ENCODE assay signal across 11 cellular contexts in the genomic region with DNA sequence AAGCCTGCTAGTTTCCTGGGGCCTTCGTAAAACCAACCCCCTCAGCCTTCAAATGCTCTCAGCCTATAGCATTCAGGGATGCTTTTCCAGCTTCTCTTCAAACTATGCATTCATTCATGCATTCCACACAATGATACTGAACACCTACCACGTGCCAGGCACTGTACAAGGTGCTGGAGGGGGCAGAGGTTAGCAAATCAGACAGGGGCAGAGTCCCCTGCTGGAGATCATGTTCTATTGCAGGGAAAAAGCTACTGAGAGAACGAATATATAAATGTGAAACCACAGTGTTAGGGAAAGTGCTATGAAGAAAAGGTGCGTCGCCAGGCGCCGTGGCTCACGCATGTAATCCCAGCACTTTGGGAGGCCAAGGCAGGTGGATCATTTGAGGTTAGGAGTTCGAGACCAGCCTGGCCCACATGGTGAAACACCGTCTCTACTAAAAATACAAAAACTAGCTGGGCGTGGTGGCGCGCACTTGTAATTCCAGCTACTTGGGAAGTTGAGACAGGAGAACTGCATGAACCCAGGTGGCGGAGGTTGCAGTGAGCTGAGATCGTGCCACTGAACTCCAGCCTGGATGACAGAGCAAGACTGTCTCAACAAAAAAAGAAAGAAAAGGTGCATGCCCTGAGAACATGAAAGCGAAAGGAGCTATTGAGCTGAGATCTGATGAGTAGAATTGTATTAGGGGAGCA.
"Had no signal": no experiment of that assay in that cellular context is flagged by ENCODE, and none has a peak within 500 bp of the region (broad histone marks: within the 10 kb centered on the region; RNA-seq: fewer than 3 reads in every experiment).

No MANE protein-coding gene starts in this region.

- H3K4me1 Mint-ChIP-seq: naive thymus-derived CD4-positive, alpha-beta T cell had no signal

- DNase-seq: activated CD4-positive, alpha-beta T cell treated with anti-CD3 and anti-CD28 coated beads for 4 hours; activated CD8-positive, alpha-beta T cell treated with anti-CD3 and anti-CD28 coated beads for 36 hours; activated naive CD4-positive, alpha-beta T cell treated with anti-CD3 and anti-CD28 coated beads for 36 hours; central memory CD4-positive, alpha-beta T cell; glutamatergic neuron; left colon; naive thymus-derived CD4-positive, alpha-beta T cell; sigmoid colon; stimulated activated CD4-positive, alpha-beta T cell treated with anti-CD3 and anti-CD28 coated beads, Interleukin-2, amount 100 ng/mL, for 24 hours; stimulated activated naive CD4-positive, alpha-beta T cell; upper lobe of left lung had no signal

- H3K27me3 Mint-ChIP-seq: activated CD8-positive, alpha-beta T cell treated with anti-CD3 and anti-CD28 coated beads for 36 hours had no signal

- H3K4me3 ChIP-seq: sigmoid colon, upper lobe of left lung had no signal

- H3K9me3 ChIP-seq: sigmoid colon, upper lobe of left lung had no signal

- H3K27ac Mint-ChIP-seq: activated CD8-positive, alpha-beta T cell treated with anti-CD3 and anti-CD28 coated beads for 36 hours; activated naive CD4-positive, alpha-beta T cell treated with anti-CD3 and anti-CD28 coated beads for 36 hours; naive thymus-derived CD4-positive, alpha-beta T cell had no signal

- H3K27ac ChIP-seq: sigmoid colon, upper lobe of left lung had no signal

- H3K4me1 ChIP-seq: sigmoid colon, upper lobe of left lung had no signal

- H3K27me3 ChIP-seq: sigmoid colon, upper lobe of left lung had no signal

- H3K4me3 Mint-ChIP-seq: activated CD8-positive, alpha-beta T cell treated with anti-CD3 and anti-CD28 coated beads for 36 hours; activated naive CD4-positive, alpha-beta T cell treated with anti-CD3 and anti-CD28 coated beads for 36 hours; naive thymus-derived CD4-positive, alpha-beta T cell had no signal

- H3K36me3 Mint-ChIP-seq: naive thymus-derived CD4-positive, alpha-beta T cell had no signal

- H3K36me3 ChIP-seq: sigmoid colon, upper lobe of left lung had no signal

- ATAC-seq: activated CD8-positive, alpha-beta T cell treated with anti-CD3 and anti-CD28 coated beads for 36 hours; left colon; naive thymus-derived CD4-positive, alpha-beta T cell had no signal
